In the genomic region with DNA sequence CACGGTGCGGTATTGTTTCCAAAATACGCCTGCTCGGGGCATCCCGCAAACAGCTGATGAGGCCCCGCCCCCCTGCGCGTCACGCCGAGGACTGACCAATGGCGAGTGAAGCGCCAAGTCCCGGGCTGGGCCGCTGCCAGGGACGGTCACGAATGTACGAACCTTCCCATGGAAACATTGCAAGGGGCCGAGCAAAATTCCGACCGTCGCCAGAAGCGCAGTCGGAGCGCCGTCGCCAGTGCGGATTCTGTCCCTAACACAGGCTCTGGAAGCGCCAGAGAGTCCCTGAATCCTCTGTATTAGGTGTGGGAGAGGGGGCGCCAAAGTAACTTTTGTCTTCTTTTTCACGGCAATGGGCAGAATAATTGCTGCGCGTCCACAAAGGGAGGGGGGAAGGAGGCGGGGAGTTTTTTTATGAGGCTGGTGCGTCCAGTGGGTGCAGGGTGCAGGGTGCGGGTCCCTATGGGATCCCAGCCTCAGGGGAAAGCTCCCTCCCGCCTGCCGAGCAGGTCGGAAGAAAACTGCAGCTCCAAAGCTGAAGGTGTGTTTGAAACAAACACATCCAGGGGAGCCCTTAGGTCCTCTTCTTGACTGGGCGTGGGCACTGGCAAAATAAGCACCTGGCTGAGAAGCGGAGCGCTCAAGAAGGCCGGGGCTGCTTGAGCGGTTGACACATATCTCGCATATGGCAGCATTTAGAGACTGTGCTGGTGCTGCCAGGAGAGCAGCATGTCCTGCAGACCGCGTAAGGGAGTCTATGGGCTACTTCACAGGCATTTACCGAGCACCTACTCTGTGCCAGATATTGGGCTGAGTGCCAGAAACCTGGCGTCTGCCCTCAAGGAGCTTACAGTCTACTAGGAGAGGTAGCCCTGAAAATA, we compare ENCODE assay signal across 1 cellular context.
TF ChIP-seq lines count a peak whose summit lies in the region.

A gene with protein sequence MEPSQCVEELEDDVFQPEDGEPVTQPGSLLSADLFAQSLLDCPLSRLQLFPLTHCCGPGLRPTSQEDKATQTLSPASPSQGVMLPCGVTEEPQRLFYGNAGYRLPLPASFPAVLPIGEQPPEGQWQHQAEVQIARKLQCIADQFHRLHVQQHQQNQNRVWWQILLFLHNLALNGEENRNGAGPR (minus strand): TSS at position 25 of the 881 bp plus-strand sequence. CDS start 2,793 bp downstream, outside the sequence.

TF ChIP-seq in K562, 482 proteins besides CTCF, POLR2A, EP300 and RAD21 (continued from another document and continues in another):
- TF ChIP-seq, protein P1, sequence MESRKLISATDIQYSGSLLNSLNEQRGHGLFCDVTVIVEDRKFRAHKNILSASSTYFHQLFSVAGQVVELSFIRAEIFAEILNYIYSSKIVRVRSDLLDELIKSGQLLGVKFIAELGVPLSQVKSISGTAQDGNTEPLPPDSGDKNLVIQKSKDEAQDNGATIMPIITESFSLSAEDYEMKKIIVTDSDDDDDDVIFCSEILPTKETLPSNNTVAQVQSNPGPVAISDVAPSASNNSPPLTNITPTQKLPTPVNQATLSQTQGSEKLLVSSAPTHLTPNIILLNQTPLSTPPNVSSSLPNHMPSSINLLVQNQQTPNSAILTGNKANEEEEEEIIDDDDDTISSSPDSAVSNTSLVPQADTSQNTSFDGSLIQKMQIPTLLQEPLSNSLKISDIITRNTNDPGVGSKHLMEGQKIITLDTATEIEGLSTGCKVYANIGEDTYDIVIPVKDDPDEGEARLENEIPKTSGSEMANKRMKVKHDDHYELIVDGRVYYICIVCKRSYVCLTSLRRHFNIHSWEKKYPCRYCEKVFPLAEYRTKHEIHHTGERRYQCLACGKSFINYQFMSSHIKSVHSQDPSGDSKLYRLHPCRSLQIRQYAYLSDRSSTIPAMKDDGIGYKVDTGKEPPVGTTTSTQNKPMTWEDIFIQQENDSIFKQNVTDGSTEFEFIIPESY (CRISPR knock-in tag; IDR thresholded peaks at IDR 0.05): no peak
- TF ChIP-seq FOSL1 (tag; conservative IDR thresholded peaks at IDR 0.05) (no peak), CBFA2T2 (conservative IDR thresholded peaks at IDR 0.05) (no peak), NR4A1 (CRISPR knock-in tag; IDR thresholded peaks at IDR 0.05) (no peak), NR4A1 (tag; IDR thresholded peaks at IDR 0.05) (no peak), ZNF121 (CRISPR knock-in tag; conservative IDR thresholded peaks at IDR 0.05) (no peak), RBM15 (IDR thresholded peaks at IDR 0.05; ENCODE audit: insufficient read depth, low read length) (no peak), SAP30 (IDR thresholded peaks at IDR 0.05; ENCODE audit: borderline replicate concordance, insufficient read depth, low read depth, low read length, poor library complexity, severe bottlenecking) (peak; percentile 38), ZBTB7A (IDR thresholded peaks at IDR 0.05; ENCODE audit: borderline replicate concordance, control insufficient read depth, low read depth, low read length) (0 out of 2 replicates have a peak, but pooled peaks have one; percentile 54), KDM2B (CRISPR knock-in tag; IDR thresholded peaks at IDR 0.05) (no peak), MTA1 (IDR thresholded peaks at IDR 0.05; ENCODE audit: borderline replicate concordance) (peak; percentile 30; the same call in 1 of the 2 replicates), ZNF436 (CRISPR knock-in tag; IDR thresholded peaks at IDR 0.05) (no peak), RNF2 (IDR thresholded peaks at IDR 0.05) (peak; percentile 87), ZNF444 (CRISPR knock-in tag; IDR thresholded peaks at IDR 0.05) (no peak), FOXK2 (conservative IDR thresholded peaks at IDR 0.05 in 1 of 2, IDR thresholded peaks at IDR 0.05 in 1 of 2; ENCODE audit: low read depth in 2 of 2) (peak; percentile 80 to 87), HDAC3 (IDR thresholded peaks at IDR 0.05; ENCODE audit: borderline replicate concordance, partially characterized antibody) (no peak), ESRRB (CRISPR knock-in tag; IDR thresholded peaks at IDR 0.05; ENCODE audit: borderline replicate concordance) (no peak), NCOA2 (IDR thresholded peaks at IDR 0.05; ENCODE audit: partially characterized antibody in 2 of 2) (peak in 1 of 2 experiments; percentile 100), POLR2B (IDR thresholded peaks at IDR 0.05; ENCODE audit: low read depth, partially characterized antibody) (no peak), NCOA6 (IDR thresholded peaks at IDR 0.05) (no peak; the same call in 1 of the 2 replicates), ETV6 (IDR thresholded peaks at IDR 0.05; ENCODE audit: borderline replicate concordance in 1 of 2, low read depth in 2 of 2, low read length in 1 of 2) (no peak), ETV6 (CRISPR knock-in tag; IDR thresholded peaks at IDR 0.05; ENCODE audit: borderline replicate concordance) (no peak), ZSCAN32 (CRISPR knock-in tag; IDR thresholded peaks at IDR 0.05) (no peak), POU5F1 (IDR thresholded peaks at IDR 0.05; ENCODE audit: borderline replicate concordance, low read depth, low read length, partially characterized antibody) (no peak), CTBP1 (IDR thresholded peaks at IDR 0.05; ENCODE audit: borderline replicate concordance) (peak; percentile 94), RBM17 (IDR thresholded peaks at IDR 0.05; ENCODE audit: borderline replicate concordance, low read depth, low read length) (no peak), SRSF7 (optimal IDR thresholded peaks at IDR 0.05; ENCODE audit: low read depth, low read length) (no peak), GATAD2A (IDR thresholded peaks at IDR 0.05) (peak; percentile 32; the same call in 1 of the 2 replicates), DDX20 (tag; IDR thresholded peaks at IDR 0.05; ENCODE audit: low read depth) (no peak), ZNF324 (CRISPR knock-in tag; IDR thresholded peaks at IDR 0.05) (no peak), RUNX1 (IDR thresholded peaks at IDR 0.05; ENCODE audit: low read depth) (no peak), IRF2 (CRISPR knock-in tag; IDR thresholded peaks at IDR 0.05) (no peak), FOXP1 (CRISPR knock-in tag; IDR thresholded peaks at IDR 0.05) (no peak), NR2F6 (CRISPR knock-in tag; IDR thresholded peaks at IDR 0.05) (no peak), NCOA1 (IDR thresholded peaks at IDR 0.05; ENCODE audit: low read depth) (no peak; the same call in 1 of the 2 replicates)
- TF ChIP-seq, protein P2, sequence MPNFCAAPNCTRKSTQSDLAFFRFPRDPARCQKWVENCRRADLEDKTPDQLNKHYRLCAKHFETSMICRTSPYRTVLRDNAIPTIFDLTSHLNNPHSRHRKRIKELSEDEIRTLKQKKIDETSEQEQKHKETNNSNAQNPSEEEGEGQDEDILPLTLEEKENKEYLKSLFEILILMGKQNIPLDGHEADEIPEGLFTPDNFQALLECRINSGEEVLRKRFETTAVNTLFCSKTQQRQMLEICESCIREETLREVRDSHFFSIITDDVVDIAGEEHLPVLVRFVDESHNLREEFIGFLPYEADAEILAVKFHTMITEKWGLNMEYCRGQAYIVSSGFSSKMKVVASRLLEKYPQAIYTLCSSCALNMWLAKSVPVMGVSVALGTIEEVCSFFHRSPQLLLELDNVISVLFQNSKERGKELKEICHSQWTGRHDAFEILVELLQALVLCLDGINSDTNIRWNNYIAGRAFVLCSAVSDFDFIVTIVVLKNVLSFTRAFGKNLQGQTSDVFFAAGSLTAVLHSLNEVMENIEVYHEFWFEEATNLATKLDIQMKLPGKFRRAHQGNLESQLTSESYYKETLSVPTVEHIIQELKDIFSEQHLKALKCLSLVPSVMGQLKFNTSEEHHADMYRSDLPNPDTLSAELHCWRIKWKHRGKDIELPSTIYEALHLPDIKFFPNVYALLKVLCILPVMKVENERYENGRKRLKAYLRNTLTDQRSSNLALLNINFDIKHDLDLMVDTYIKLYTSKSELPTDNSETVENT (CRISPR knock-in tag; IDR thresholded peaks at IDR 0.05): no peak
- TF ChIP-seq, protein P3, sequence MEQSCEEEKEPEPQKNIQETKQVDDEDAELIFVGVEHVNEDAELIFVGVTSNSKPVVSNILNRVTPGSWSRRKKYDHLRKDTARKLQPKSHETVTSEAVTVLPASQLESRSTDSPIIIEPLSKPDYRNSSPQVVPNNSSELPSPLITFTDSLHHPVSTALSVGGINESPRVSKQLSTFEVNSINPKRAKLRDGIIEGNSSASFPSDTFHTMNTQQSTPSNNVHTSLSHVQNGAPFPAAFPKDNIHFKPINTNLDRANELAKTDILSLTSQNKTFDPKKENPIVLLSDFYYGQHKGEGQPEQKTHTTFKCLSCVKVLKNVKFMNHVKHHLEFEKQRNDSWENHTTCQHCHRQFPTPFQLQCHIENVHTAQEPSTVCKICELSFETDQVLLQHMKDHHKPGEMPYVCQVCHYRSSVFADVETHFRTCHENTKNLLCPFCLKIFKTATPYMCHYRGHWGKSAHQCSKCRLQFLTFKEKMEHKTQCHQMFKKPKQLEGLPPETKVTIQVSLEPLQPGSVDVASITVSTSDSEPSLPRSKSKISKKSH (CRISPR knock-in tag; IDR thresholded peaks at IDR 0.05): no peak
- TF ChIP-seq, protein P4, sequence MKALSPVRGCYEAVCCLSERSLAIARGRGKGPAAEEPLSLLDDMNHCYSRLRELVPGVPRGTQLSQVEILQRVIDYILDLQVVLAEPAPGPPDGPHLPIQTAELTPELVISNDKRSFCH (CRISPR knock-in tag; IDR thresholded peaks at IDR 0.05): no peak
- TF ChIP-seq, protein P4 (tag; IDR thresholded peaks at IDR 0.05): no peak
- TF ChIP-seq, protein P5, sequence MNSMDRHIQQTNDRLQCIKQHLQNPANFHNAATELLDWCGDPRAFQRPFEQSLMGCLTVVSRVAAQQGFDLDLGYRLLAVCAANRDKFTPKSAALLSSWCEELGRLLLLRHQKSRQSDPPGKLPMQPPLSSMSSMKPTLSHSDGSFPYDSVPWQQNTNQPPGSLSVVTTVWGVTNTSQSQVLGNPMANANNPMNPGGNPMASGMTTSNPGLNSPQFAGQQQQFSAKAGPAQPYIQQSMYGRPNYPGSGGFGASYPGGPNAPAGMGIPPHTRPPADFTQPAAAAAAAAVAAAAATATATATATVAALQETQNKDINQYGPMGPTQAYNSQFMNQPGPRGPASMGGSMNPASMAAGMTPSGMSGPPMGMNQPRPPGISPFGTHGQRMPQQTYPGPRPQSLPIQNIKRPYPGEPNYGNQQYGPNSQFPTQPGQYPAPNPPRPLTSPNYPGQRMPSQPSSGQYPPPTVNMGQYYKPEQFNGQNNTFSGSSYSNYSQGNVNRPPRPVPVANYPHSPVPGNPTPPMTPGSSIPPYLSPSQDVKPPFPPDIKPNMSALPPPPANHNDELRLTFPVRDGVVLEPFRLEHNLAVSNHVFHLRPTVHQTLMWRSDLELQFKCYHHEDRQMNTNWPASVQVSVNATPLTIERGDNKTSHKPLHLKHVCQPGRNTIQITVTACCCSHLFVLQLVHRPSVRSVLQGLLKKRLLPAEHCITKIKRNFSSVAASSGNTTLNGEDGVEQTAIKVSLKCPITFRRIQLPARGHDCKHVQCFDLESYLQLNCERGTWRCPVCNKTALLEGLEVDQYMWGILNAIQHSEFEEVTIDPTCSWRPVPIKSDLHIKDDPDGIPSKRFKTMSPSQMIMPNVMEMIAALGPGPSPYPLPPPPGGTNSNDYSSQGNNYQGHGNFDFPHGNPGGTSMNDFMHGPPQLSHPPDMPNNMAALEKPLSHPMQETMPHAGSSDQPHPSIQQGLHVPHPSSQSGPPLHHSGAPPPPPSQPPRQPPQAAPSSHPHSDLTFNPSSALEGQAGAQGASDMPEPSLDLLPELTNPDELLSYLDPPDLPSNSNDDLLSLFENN (IDR thresholded peaks at IDR 0.05; ENCODE audit: low read depth in 2 of 2, low read length in 2 of 2): 0 out of 4 replicates have a peak, but pooled peaks of 1 of the 2 experiments have one; percentile 19
- TF ChIP-seq, protein P6, sequence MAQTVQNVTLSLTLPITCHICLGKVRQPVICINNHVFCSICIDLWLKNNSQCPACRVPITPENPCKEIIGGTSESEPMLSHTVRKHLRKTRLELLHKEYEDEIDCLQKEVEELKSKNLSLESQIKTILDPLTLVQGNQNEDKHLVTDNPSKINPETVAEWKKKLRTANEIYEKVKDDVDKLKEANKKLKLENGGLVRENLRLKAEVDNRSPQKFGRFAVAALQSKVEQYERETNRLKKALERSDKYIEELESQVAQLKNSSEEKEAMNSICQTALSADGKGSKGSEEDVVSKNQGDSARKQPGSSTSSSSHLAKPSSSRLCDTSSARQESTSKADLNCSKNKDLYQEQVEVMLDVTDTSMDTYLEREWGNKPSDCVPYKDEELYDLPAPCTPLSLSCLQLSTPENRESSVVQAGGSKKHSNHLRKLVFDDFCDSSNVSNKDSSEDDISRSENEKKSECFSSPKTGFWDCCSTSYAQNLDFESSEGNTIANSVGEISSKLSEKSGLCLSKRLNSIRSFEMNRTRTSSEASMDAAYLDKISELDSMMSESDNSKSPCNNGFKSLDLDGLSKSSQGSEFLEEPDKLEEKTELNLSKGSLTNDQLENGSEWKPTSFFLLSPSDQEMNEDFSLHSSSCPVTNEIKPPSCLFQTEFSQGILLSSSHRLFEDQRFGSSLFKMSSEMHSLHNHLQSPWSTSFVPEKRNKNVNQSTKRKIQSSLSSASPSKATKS (CRISPR knock-in tag; IDR thresholded peaks at IDR 0.05): no peak
- TF ChIP-seq, protein P7, sequence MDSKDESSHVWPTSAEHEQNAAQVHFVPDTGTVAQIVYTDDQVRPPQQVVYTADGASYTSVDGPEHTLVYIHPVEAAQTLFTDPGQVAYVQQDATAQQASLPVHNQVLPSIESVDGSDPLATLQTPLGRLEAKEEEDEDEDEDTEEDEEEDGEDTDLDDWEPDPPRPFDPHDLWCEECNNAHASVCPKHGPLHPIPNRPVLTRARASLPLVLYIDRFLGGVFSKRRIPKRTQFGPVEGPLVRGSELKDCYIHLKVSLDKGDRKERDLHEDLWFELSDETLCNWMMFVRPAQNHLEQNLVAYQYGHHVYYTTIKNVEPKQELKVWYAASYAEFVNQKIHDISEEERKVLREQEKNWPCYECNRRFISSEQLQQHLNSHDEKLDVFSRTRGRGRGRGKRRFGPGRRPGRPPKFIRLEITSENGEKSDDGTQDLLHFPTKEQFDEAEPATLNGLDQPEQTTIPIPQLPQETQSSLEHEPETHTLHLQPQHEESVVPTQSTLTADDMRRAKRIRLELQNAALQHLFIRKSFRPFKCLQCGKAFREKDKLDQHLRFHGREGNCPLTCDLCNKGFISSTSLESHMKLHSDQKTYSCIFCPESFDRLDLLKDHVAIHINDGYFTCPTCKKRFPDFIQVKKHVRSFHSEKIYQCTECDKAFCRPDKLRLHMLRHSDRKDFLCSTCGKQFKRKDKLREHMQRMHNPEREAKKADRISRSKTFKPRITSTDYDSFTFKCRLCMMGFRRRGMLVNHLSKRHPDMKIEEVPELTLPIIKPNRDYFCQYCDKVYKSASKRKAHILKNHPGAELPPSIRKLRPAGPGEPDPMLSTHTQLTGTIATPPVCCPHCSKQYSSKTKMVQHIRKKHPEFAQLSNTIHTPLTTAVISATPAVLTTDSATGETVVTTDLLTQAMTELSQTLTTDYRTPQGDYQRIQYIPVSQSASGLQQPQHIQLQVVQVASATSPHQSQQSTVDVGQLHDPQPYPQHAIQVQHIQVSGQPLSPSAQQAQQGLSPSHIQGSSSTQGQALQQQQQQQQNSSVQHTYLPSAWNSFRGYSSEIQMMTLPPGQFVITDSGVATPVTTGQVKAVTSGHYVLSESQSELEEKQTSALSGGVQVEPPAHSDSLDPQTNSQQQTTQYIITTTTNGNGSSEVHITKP (IDR thresholded peaks at IDR 0.05; ENCODE audit: partially characterized antibody): peak; percentile 66
